In genomic region chr7:44219371-44220045, GRCh38 we compare ENCODE assay signal across 19 cellular contexts. TPM values are rescaled to one million over a fixed set of nuclear protein-coding genes. Genes with fewer than 3 reads are reported as not detected.
DNase-seq lines count a peak whose midpoint lies in the region; ATAC-seq and TF ChIP-seq lines count a peak whose summit lies in the region.
"Had no signal": no experiment of that assay in that cellular context is flagged by ENCODE, and none has a peak within 500 bp of the region (broad histone marks: within the 10 kb centered on the region; RNA-seq: fewer than 3 reads in every experiment).

No MANE protein-coding gene starts in this region.

- H3K36me3 ChIP-seq in mucosa of descending colon (ENCODE audit: low read depth) (no peaks in the 10 kb centered on the region), upper lobe of right lung (peaks cover 2% of the 10 kb centered on the region)
- H3K36me3 ChIP-seq: HAP-1 had no signal

- H3K4me3 ChIP-seq in dorsolateral prefrontal cortex (no peak overlapping the region), mucosa of descending colon (no peak overlapping the region), upper lobe of right lung (no peak overlapping the region)
- H3K4me3 ChIP-seq: HAP-1, PC-9 had no signal

- ATAC-seq in Right ventricle myocardium inferior: no peak
- ATAC-seq in left cardiac atrium: no peak
- ATAC-seq in mucosa of descending colon: no peak
- no peak for ATAC-seq in upper lobe of right lung
- no peak for ATAC-seq in stimulated activated naive CD8-positive, alpha-beta T cell treated with anti-CD3 and anti-CD28 coated beads, Interleukin-15, Interleukin-2, amounts not matched to agents 100 U/mL and 50 U/mL, for 24 hours
- no peak for ATAC-seq in activated CD4-positive, alpha-beta T cell treated with anti-CD3 and anti-CD28 coated beads for 36 hours
- ATAC-seq: CD8-positive, alpha-beta T cell had no signal

- DNase-seq in Right ventricle myocardium inferior (ENCODE audit: missing footprints): peak; percentile 60
- DNase-seq in left cardiac atrium: no peak
- peak in 6 of 10 donors; percentile 14 to 37 (median 29) for DNase-seq in dorsolateral prefrontal cortex
- peak in 2 of 3 donors; percentile 13 to 21 for DNase-seq in mucosa of descending colon
- peak; percentile 40 for DNase-seq in upper lobe of right lung
- DNase-seq in stimulated activated naive CD4-positive, alpha-beta T cell treated with Interleukin-2 at 50 U/mL for 16 hours (lab: John Stamatoyannopoulos, UW): no peak
- no peak for DNase-seq in stimulated activated naive CD8-positive, alpha-beta T cell treated with anti-CD3 and anti-CD28 coated beads, Interleukin-15, Interleukin-2, amounts not matched to agents 100 U/mL and 50 U/mL, for 24 hours
- DNase-seq in activated CD4-positive, alpha-beta T cell treated with anti-CD3 and anti-CD28 coated beads for 36 hours: no peak
- DNase-seq: CD8-positive, alpha-beta T cell; DMS79 treated with DMSO at 0.1 percent for 48 hours; KBM-7; NCI-H1436 treated with DMSO at 0.1 percent for 48 hours; NCI-H2029 treated with DMSO at 0.1 percent for 48 hours; NCI-H510A; NCI-H82; PC-9 had no signal

- CTCF ChIA-PET in activated CD4-positive, alpha-beta T cell treated with anti-CD3 and anti-CD28 coated beads for 36 hours (lab: Charles Lee): interaction anchor here (0.6 to 1.0 kb wide), 2 partner anchors 21 to 49 kb away, joined by 3 read pairs; no protein-coding TSS in a partner anchor

- H3K27ac Mint-ChIP-seq in activated CD4-positive, alpha-beta T cell treated with anti-CD3 and anti-CD28 coated beads for 36 hours: no peak overlapping the region
- H3K27ac Mint-ChIP-seq: CD8-positive, alpha-beta T cell had no signal

- intact Hi-C loops in Right ventricle myocardium inferior (cut with DNase I) (no loop called here), left cardiac atrium (cut with DNase I) (loop anchor here in 1 of 2 donors (10.0 kb wide), 1 partner anchor 345 kb away; no protein-coding TSS in a partner anchor), dorsolateral prefrontal cortex (cut with DNase I) (loop anchor here in 1 of 2 donors (10.0 kb wide), 1 partner anchor 265 kb away; no protein-coding TSS in a partner anchor), mucosa of descending colon (cut with DNase I, micrococcal nuclease) (no loop called here), upper lobe of right lung (cut with DNase I) (no loop called here)
- intact Hi-C loops in activated CD4-positive, alpha-beta T cell treated with anti-CD3 and anti-CD28 coated beads for 36 hours (cut with DNase I, micrococcal nuclease): no loop called here

- H3K27me3 Mint-ChIP-seq in activated CD4-positive, alpha-beta T cell treated with anti-CD3 and anti-CD28 coated beads for 36 hours: no peaks in the 10 kb centered on the region

- peak overlapping the region in 1 of 59 donors; percentile 37 for H3K27ac ChIP-seq in dorsolateral prefrontal cortex
- H3K27ac ChIP-seq in upper lobe of right lung: no peak overlapping the region
- H3K27ac ChIP-seq: PC-9 had no signal

- H3K9me3 ChIP-seq in mucosa of descending colon (no peaks in the 10 kb centered on the region), upper lobe of right lung (no peaks in the 10 kb centered on the region)
- H3K9me3 ChIP-seq: HAP-1 had no signal

- H3K4me3 Mint-ChIP-seq in activated CD4-positive, alpha-beta T cell treated with anti-CD3 and anti-CD28 coated beads for 36 hours: no peak overlapping the region
- H3K4me3 Mint-ChIP-seq: CD8-positive, alpha-beta T cell had no signal

- H3K27me3 ChIP-seq in dorsolateral prefrontal cortex (no peaks in the 10 kb centered on the region), upper lobe of right lung (no peaks in the 10 kb centered on the region)

- H3K4me1 ChIP-seq in mucosa of descending colon (ENCODE audit: low read depth) (no peaks in the 10 kb centered on the region), upper lobe of right lung (no peaks in the 10 kb centered on the region)
- H3K4me1 ChIP-seq: HAP-1 had no signal

- H3K9me3 Mint-ChIP-seq in activated CD4-positive, alpha-beta T cell treated with anti-CD3 and anti-CD28 coated beads for 36 hours (ENCODE audit: low read depth): no peaks in the 10 kb centered on the region
- H3K9me3 Mint-ChIP-seq: CD8-positive, alpha-beta T cell had no signal

- H3K36me3 Mint-ChIP-seq in activated CD4-positive, alpha-beta T cell treated with anti-CD3 and anti-CD28 coated beads for 36 hours (ENCODE audit: low read depth): no peaks in the 10 kb centered on the region

- POLR2A ChIA-PET in activated CD4-positive, alpha-beta T cell treated with anti-CD3 and anti-CD28 coated beads for 36 hours (lab: Charles Lee): interaction anchor here (0.6 kb wide), 1 partner anchor 132 kb away, joined by 3 read pairs; no protein-coding TSS in a partner anchor

- no peaks in the 10 kb centered on the region for H3K4me1 Mint-ChIP-seq in activated CD4-positive, alpha-beta T cell treated with anti-CD3 and anti-CD28 coated beads for 36 hours

- TF ChIP-seq CTCF in dorsolateral prefrontal cortex (IDR thresholded peaks at IDR 0.05 in 54 of 56, conservative IDR thresholded peaks at IDR 0.05 in 2 of 56; ENCODE audit: low read depth in 1 of 56, partially characterized antibody in 56 of 56): no peak
- no peak for TF ChIP-seq CTCF in mucosa of descending colon (IDR thresholded peaks at IDR 0.05)
- TF ChIP-seq CTCF in upper lobe of right lung (IDR thresholded peaks at IDR 0.05): no peak

RNA-seq across cellular contexts. Expression of gene YKT6, which starts 18.7 kb away (rescaled TPM):
- total RNA-seq in Right ventricle myocardium inferior (58.0 TPM), left cardiac atrium (10 to 100 TPM; 51.5 to 62.1 TPM), dorsolateral prefrontal cortex (10 to 100 TPM; 51.6 to 96.6 (median 65.9) TPM), mucosa of descending colon (10 to 100 TPM; 72.0 to 79.5 (median 79.0) TPM), upper lobe of right lung (54.7 TPM)
- 10 to 100 TPM; 51.0 to 51.3 TPM for total RNA-seq in activated CD4-positive, alpha-beta T cell treated with anti-CD3 and anti-CD28 coated beads for 36 hours

RNA-seq across cellular contexts. Expression of gene GCK, which starts 30.3 kb away (rescaled TPM):
- total RNA-seq in Right ventricle myocardium inferior (1.8 TPM), left cardiac atrium (1 to 10 TPM; 3.1 to 5.6 TPM), dorsolateral prefrontal cortex (1 to 10 TPM; 1.4 to 8.9 (median 4.0) TPM), mucosa of descending colon (under 1 TPM in 1 of 3 donors, not detected in 2; 0.17 TPM), upper lobe of right lung (0.23 TPM)
- 1 to 10 TPM in 1 of 2 experiments, under 1 TPM in 1; 0.53 to 1.3 TPM for total RNA-seq in activated CD4-positive, alpha-beta T cell treated with anti-CD3 and anti-CD28 coated beads for 36 hours
- total RNA-seq: A172, G401, PC-9 had no signal

Comparison
In these comparisons a context has a peak if more than half of its experiments do, and no peak if none do; other contexts are left out.
1. DNase-seq: peak in Right ventricle myocardium inferior (single experiment), dorsolateral prefrontal cortex (6 of 10), mucosa of descending colon (2 of 3) and upper lobe of right lung (single experiment); none in left cardiac atrium (single experiment), stimulated activated naive CD4-positive, alpha-beta T cell treated with Interleukin-2 at 50 U/mL for 16 hours (single experiment), stimulated activated naive CD8-positive, alpha-beta T cell treated with anti-CD3 and anti-CD28 coated beads, Interleukin-15, Interleukin-2, amounts not matched to agents 100 U/mL and 50 U/mL, for 24 hours (single experiment) and activated CD4-positive, alpha-beta T cell treated with anti-CD3 and anti-CD28 coated beads for 36 hours (single experiment).